Comparison of ENCODE assay signal across 9 cellular contexts in genomic region chr11:120710354-120711187, GRCh38.
DNase-seq lines count a peak whose midpoint lies in the region; ATAC-seq and TF ChIP-seq lines count a peak whose summit lies in the region.
"Had no signal": no experiment of that assay in that cellular context is flagged by ENCODE, and none has a peak within 500 bp of the region (broad histone marks: within the 10 kb centered on the region; RNA-seq: fewer than 3 reads in every experiment).

No MANE protein-coding gene starts in this region.

- H3K4me3 ChIP-seq in choroid plexus epithelial cell (ENCODE audit: low read depth, low read length), result no peak overlapping the region
- H3K4me3 ChIP-seq: tibial artery had no signal

- H3K4me3 Mint-ChIP-seq in mesothelial cell of epicardium, result no peak overlapping the region

- no peaks in the 10 kb centered on the region for H3K27me3 Mint-ChIP-seq in mesothelial cell of epicardium (ENCODE audit: low read depth)

- H3K36me3 Mint-ChIP-seq in mesothelial cell of epicardium, result no peaks in the 10 kb centered on the region

- peak overlapping the region; percentile 38 for H3K27ac Mint-ChIP-seq in mesothelial cell of epicardium

- DNase-seq in GM03348 (ENCODE audit: low spot score) (peak; percentile 93), HPDE6-E6E7 (ENCODE audit: extremely low spot score) (peak; percentile 60), choroid plexus epithelial cell (ENCODE audit: low read depth) (peak; percentile 94), mesothelial cell of epicardium (ENCODE audit: low spot score in 2 of 2, unreplicated experiment in 2 of 2) (peak in 1 of 2 experiments; percentile 47), NCI-H510A (lab: John Stamatoyannopoulos, UW) (no peak), NCI-H345 treated with DMSO at 0.1 percent for 48 hours (lab: John Stamatoyannopoulos, UW; ENCODE audit: unreplicated experiment) (no peak)
- DNase-seq in stimulated activated CD4-positive, alpha-beta T cell treated with anti-CD3 and anti-CD28 coated beads, Interleukin-4, amount 100 ng/mL, for 24 hours, result no peak
- no peak for DNase-seq in stimulated activated naive CD8-positive, alpha-beta T cell treated with anti-CD3 and anti-CD28 coated beads, Interleukin-15, Interleukin-2, amounts not matched to agents 100 U/mL and 50 U/mL, for 24 hours

- TF ChIP-seq CTCF in choroid plexus epithelial cell (conservative IDR thresholded peaks at IDR 0.05; ENCODE audit: low read depth, low read length), result no peak
- TF ChIP-seq CTCF in mesothelial cell of epicardium (IDR thresholded peaks at IDR 0.05; ENCODE audit: unreplicated experiment), result no peak

- ATAC-seq in stimulated activated naive CD8-positive, alpha-beta T cell treated with anti-CD3 and anti-CD28 coated beads, Interleukin-15, Interleukin-2, amounts not matched to agents 100 U/mL and 50 U/mL, for 24 hours, result no peak

- peaks cover 4% of the 10 kb centered on the region for H3K9me3 Mint-ChIP-seq in mesothelial cell of epicardium

- H3K4me1 Mint-ChIP-seq in mesothelial cell of epicardium, result peaks cover 38% of the 10 kb centered on the region

Comparison
In these comparisons a context has a peak if more than half of its experiments do, and no peak if none do; other contexts are left out.
1. DNase-seq: peak in GM03348 (single experiment), HPDE6-E6E7 (single experiment) and choroid plexus epithelial cell (single experiment); none in stimulated activated CD4-positive, alpha-beta T cell treated with anti-CD3 and anti-CD28 coated beads, Interleukin-4, amount 100 ng/mL, for 24 hours (single experiment), NCI-H510A (single experiment), stimulated activated naive CD8-positive, alpha-beta T cell treated with anti-CD3 and anti-CD28 coated beads, Interleukin-15, Interleukin-2, amounts not matched to agents 100 U/mL and 50 U/mL, for 24 hours (single experiment) and NCI-H345 treated with DMSO at 0.1 percent for 48 hours (single experiment).